8 cellular contexts compared by ENCODE assay signal in the genomic region with DNA sequence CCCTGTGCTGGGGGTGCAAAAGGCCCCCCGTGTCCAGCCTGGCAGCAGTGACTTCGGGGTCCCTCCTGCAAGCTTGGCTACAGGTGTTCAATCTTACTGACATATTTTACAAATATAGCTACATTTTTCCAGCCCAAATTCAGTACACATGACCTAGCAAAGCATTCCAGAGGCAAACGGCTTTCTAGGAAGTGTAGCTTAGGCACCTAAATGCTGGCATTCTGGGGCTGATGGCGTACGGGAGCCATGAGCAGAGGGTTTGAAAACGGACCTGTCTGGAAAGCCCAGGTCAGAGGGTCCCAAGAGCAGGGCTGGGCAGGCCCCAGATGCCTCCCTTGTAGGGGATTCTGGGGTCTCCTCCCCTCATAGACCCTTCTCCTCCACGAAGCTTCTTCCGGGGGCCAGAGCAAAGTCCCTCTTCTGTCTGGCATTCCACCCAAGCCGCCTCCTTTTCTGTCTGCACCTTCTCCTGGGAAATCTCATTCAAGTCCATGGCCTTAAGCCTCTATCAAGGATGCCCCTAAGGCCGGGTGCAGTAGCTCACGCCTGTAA.
DNase-seq lines count a peak whose midpoint lies in the region; ATAC-seq and TF ChIP-seq lines count a peak whose summit lies in the region.

No MANE protein-coding gene starts in this region.

- H3K9ac ChIP-seq in SK-N-MC (ENCODE audit: insufficient read length) = no peak overlapping the region

- H3K27ac ChIP-seq in SK-N-MC = no peak overlapping the region
- peak overlapping the region; percentile 27 to 56 (median 38) for H3K27ac ChIP-seq in gastrocnemius medialis

- no peaks in the 10 kb centered on the region for H3K27me3 ChIP-seq in gastrocnemius medialis

- no peak for TF ChIP-seq CTCF in fibroblast of the aortic adventitia (IDR thresholded peaks at IDR 0.05; ENCODE audit: insufficient read depth, low read length)
- no peak for TF ChIP-seq CTCF in gastrocnemius medialis (IDR thresholded peaks at IDR 0.05 in 4 of 5, conservative IDR thresholded peaks at IDR 0.05 in 1 of 5)

- TF ChIP-seq POLR2A in gastrocnemius medialis (IDR thresholded peaks at IDR 0.05) = no peak

- in situ Hi-C loops in gastrocnemius medialis (cut with MboI; ENCODE audit: low sequenced_read_pairs in 4 of 4) = loop anchor here (5.0 to 10.0 kb wide), 3 partner anchors 189 to 279 kb away; partner anchors contain the start of genes CPSF3 (in 1 of the 4) and ITGB1BP1 (in 1 of the 4)

- H3K4me3 ChIP-seq in SK-N-MC (peak overlapping the region; percentile 75), fibroblast of the aortic adventitia (ENCODE audit: low read depth, low read length) (peak overlapping the region; percentile 37), gastrocnemius medialis (peak overlapping the region; percentile 21 to 43 (median 32))

- intact Hi-C loops in gastrocnemius medialis (cut with DNase I; ENCODE audit: low total_unique reads) = loop anchor here (2.0 to 5.0 kb wide), 3 partner anchors 63 to 271 kb away; partner anchors contain the start of gene ASAP2

- DNase-seq in SK-N-MC (ENCODE audit: low read depth, low spot score) (no peak), fibroblast of the aortic adventitia (ENCODE audit: low read depth) (no peak), gastrocnemius medialis (no peak), nucleus accumbens (lab: John Stamatoyannopoulos, UW) (no peak)

- H3K36me3 ChIP-seq in SK-N-MC (ENCODE audit: insufficient read depth, low read length) = no peaks in the 10 kb centered on the region
- H3K36me3 ChIP-seq in gastrocnemius medialis = no peaks in the 10 kb centered on the region

- peaks cover 0 to 6% of the 10 kb centered on the region in 2 donors for H3K4me1 ChIP-seq in gastrocnemius medialis

- peak; percentile 14 for ATAC-seq in GM18511 (IDR thresholded peaks at IDR 0.05; ENCODE audit: unreplicated experiment)
- no peak for ATAC-seq in gastrocnemius medialis
- no peak for ATAC-seq in HG03460 (IDR thresholded peaks at IDR 0.05; ENCODE audit: unreplicated experiment)
- ATAC-seq in HG02571 (IDR thresholded peaks at IDR 0.05; ENCODE audit: unreplicated experiment) = no peak
- ATAC-seq in GM21360 (IDR thresholded peaks at IDR 0.05; ENCODE audit: unreplicated experiment) = no peak

- H3K9me3 ChIP-seq in SK-N-MC (ENCODE audit: low read depth, low read length) (no peaks in the 10 kb centered on the region), gastrocnemius medialis (no peaks in the 10 kb centered on the region)
